1 cellular context compared by ENCODE assay signal in the genomic region with DNA sequence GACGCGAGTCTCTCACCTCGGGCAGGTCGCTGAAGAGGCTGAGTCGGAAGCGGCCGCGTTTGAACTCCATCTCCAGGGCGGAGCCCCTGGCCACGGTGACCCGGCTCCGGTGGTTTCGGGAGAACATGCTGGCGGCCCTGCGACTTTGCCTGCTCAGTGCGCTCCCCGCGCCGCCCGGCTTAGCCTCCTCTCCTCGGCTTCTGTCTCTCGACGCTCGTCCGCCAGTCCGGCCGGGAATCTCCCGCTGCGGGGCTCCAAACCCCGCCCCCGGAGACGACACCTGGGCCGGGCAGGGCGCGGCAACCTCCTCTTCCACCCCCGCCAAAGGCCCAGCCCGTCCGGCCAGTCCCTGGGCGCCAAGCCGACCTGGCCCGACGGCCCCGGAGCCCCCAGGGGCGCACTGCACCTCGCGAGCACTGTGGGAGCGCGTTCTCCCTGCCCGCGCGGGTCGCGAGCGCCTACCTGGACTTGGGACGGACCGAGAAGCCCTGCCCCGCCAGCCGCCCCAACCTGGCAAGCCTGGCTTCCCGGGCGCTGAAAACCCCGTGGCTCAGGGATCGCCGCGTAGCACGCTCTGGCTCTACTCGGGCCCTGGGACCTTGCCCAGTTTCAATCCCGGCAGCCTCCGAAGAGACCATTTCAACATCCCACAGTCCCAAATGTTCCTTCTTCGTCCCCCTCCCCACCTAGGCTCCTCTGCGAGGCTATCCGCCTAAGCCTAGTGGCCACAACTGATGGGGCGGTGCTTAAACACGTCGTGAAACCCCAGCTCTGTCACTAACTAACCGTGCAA.
TF ChIP-seq lines count a peak whose summit lies in the region.

A gene with protein sequence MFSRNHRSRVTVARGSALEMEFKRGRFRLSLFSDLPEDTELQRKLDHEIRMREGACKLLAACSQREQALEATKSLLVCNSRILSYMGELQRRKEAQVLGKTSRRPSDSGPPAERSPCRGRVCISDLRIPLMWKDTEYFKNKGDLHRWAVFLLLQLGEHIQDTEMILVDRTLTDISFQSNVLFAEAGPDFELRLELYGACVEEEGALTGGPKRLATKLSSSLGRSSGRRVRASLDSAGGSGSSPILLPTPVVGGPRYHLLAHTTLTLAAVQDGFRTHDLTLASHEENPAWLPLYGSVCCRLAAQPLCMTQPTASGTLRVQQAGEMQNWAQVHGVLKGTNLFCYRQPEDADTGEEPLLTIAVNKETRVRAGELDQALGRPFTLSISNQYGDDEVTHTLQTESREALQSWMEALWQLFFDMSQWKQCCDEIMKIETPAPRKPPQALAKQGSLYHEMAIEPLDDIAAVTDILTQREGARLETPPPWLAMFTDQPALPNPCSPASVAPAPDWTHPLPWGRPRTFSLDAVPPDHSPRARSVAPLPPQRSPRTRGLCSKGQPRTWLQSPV (minus strand): TSS at position 248 of the 793 bp plus-strand sequence. CDS start 121 bp downstream, at position 127.

TF ChIP-seq in HepG2, 621 proteins besides CTCF, POLR2A, EP300 and RAD21 (continued from another document and continues in another):
- TF ChIP-seq HNRNPK (IDR thresholded peaks at IDR 0.05; ENCODE audit: low read depth, low read length, poor library complexity, severe bottlenecking): peak; percentile 90
- peak; percentile 28; the same call in 1 of the 2 replicates for TF ChIP-seq ZNF549 (CRISPR knock-in tag; IDR thresholded peaks at IDR 0.05)
- TF ChIP-seq CAMTA2 (CRISPR knock-in tag; IDR thresholded peaks at IDR 0.05; ENCODE audit: borderline replicate concordance): peak; percentile 88; the same call in 1 of the 2 replicates
- TF ChIP-seq KAT2B (IDR thresholded peaks at IDR 0.05; ENCODE audit: borderline replicate concordance, low read depth, low read length): no peak
- no peak for TF ChIP-seq HOXA9 (CRISPR knock-in tag; IDR thresholded peaks at IDR 0.05; ENCODE audit: borderline replicate concordance)
- no peak for TF ChIP-seq MAFK (conservative IDR thresholded peaks at IDR 0.05 in 1 of 2, IDR thresholded peaks at IDR 0.05 in 1 of 2; ENCODE audit: low read length in 2 of 2)
- TF ChIP-seq ZFP1 (CRISPR knock-in tag; IDR thresholded peaks at IDR 0.05): 0 out of 2 replicates have a peak, but pooled peaks have one; percentile 21
- peak; percentile 66 for TF ChIP-seq PTBP1 (IDR thresholded peaks at IDR 0.05; ENCODE audit: low read depth, low read length, poor library complexity, severe bottlenecking)
- TF ChIP-seq NR2F2 (IDR thresholded peaks at IDR 0.05; ENCODE audit: borderline replicate concordance, low read depth): no peak
- no peak; the same call in 1 of the 2 replicates for TF ChIP-seq ZNF570 (CRISPR knock-in tag; IDR thresholded peaks at IDR 0.05; ENCODE audit: borderline replicate concordance)
- TF ChIP-seq, protein P1, sequence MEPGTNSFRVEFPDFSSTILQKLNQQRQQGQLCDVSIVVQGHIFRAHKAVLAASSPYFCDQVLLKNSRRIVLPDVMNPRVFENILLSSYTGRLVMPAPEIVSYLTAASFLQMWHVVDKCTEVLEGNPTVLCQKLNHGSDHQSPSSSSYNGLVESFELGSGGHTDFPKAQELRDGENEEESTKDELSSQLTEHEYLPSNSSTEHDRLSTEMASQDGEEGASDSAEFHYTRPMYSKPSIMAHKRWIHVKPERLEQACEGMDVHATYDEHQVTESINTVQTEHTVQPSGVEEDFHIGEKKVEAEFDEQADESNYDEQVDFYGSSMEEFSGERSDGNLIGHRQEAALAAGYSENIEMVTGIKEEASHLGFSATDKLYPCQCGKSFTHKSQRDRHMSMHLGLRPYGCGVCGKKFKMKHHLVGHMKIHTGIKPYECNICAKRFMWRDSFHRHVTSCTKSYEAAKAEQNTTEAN (CRISPR knock-in tag; conservative IDR thresholded peaks at IDR 0.05): peak; percentile 57; the same call in 1 of the 2 replicates
- TF ChIP-seq HMG20A (CRISPR knock-in tag; IDR thresholded peaks at IDR 0.05; ENCODE audit: borderline replicate concordance): no peak; the same call in 1 of the 2 replicates
- TF ChIP-seq ZNF556 (CRISPR knock-in tag; IDR thresholded peaks at IDR 0.05; ENCODE audit: borderline replicate concordance): peak; percentile 95
- TF ChIP-seq FOXK1 (CRISPR knock-in tag; IDR thresholded peaks at IDR 0.05; ENCODE audit: borderline replicate concordance, low read depth): peak; percentile 43; the same call in 1 of the 2 replicates
- TF ChIP-seq, protein P2, sequence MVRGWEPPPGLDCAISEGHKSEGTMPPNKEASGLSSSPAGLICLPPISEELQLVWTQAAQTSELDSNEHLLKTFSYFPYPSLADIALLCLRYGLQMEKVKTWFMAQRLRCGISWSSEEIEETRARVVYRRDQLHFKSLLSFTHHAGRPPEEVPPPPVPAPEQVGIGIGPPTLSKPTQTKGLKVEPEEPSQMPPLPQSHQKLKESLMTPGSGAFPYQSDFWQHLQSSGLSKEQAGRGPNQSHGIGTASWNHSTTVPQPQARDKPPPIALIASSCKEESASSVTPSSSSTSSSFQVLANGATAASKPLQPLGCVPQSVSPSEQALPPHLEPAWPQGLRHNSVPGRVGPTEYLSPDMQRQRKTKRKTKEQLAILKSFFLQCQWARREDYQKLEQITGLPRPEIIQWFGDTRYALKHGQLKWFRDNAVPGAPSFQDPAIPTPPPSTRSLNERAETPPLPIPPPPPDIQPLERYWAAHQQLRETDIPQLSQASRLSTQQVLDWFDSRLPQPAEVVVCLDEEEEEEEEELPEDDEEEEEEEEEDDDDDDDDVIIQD (CRISPR knock-in tag; IDR thresholded peaks at IDR 0.05; ENCODE audit: low read depth): no peak
- peak; percentile 95; the same call in 1 of the 2 replicates for TF ChIP-seq ZC3H4 (CRISPR knock-in tag; IDR thresholded peaks at IDR 0.05; ENCODE audit: borderline replicate concordance)
- TF ChIP-seq ESRRA (CRISPR knock-in tag; IDR thresholded peaks at IDR 0.05; ENCODE audit: low read depth): peak; percentile 55; the same call in 1 of the 2 replicates
- TF ChIP-seq, protein P3, sequence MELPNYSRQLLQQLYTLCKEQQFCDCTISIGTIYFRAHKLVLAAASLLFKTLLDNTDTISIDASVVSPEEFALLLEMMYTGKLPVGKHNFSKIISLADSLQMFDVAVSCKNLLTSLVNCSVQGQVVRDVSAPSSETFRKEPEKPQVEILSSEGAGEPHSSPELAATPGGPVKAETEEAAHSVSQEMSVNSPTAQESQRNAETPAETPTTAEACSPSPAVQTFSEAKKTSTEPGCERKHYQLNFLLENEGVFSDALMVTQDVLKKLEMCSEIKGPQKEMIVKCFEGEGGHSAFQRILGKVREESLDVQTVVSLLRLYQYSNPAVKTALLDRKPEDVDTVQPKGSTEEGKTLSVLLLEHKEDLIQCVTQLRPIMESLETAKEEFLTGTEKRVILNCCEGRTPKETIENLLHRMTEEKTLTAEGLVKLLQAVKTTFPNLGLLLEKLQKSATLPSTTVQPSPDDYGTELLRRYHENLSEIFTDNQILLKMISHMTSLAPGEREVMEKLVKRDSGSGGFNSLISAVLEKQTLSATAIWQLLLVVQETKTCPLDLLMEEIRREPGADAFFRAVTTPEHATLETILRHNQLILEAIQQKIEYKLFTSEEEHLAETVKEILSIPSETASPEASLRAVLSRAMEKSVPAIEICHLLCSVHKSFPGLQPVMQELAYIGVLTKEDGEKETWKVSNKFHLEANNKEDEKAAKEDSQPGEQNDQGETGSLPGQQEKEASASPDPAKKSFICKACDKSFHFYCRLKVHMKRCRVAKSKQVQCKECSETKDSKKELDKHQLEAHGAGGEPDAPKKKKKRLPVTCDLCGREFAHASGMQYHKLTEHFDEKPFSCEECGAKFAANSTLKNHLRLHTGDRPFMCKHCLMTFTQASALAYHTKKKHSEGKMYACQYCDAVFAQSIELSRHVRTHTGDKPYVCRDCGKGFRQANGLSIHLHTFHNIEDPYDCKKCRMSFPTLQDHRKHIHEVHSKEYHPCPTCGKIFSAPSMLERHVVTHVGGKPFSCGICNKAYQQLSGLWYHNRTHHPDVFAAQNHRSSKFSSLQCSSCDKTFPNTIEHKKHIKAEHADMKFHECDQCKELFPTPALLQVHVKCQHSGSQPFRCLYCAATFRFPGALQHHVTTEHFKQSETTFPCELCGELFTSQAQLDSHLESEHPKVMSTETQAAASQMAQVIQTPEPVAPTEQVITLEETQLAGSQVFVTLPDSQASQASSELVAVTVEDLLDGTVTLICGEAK (IDR thresholded peaks at IDR 0.05): no peak
- TF ChIP-seq, protein P3 (CRISPR knock-in tag; IDR thresholded peaks at IDR 0.05): no peak
- TF ChIP-seq SNAI1 (CRISPR knock-in tag; IDR thresholded peaks at IDR 0.05; ENCODE audit: borderline replicate concordance): no peak
- TF ChIP-seq, protein P4, sequence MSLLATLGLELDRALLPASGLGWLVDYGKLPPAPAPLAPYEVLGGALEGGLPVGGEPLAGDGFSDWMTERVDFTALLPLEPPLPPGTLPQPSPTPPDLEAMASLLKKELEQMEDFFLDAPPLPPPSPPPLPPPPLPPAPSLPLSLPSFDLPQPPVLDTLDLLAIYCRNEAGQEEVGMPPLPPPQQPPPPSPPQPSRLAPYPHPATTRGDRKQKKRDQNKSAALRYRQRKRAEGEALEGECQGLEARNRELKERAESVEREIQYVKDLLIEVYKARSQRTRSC (CRISPR knock-in tag; IDR thresholded peaks at IDR 0.05; ENCODE audit: low read depth): no peak
- TF ChIP-seq NFIB (CRISPR knock-in tag; IDR thresholded peaks at IDR 0.05; ENCODE audit: borderline replicate concordance): no peak; the same call in 1 of the 2 replicates
- TF ChIP-seq ZNF670 (CRISPR knock-in tag; IDR thresholded peaks at IDR 0.05; ENCODE audit: borderline replicate concordance): peak; percentile 70
- TF ChIP-seq KLF15 (CRISPR knock-in tag; IDR thresholded peaks at IDR 0.05; ENCODE audit: borderline replicate concordance): no peak; the same call in 1 of the 2 replicates
- no peak for TF ChIP-seq TBP (CRISPR knock-in tag; IDR thresholded peaks at IDR 0.05)
- TF ChIP-seq RXRB (CRISPR knock-in tag; IDR thresholded peaks at IDR 0.05; ENCODE audit: borderline replicate concordance): 0 out of 2 replicates have a peak, but pooled peaks have one; percentile 53
- no peak for TF ChIP-seq CCAR2 (optimal IDR thresholded peaks at IDR 0.05; ENCODE audit: low read depth, low read length)
- peak; percentile 55; the same call in 1 of the 2 replicates for TF ChIP-seq MXD4 (CRISPR knock-in tag; IDR thresholded peaks at IDR 0.05)
- peak; percentile 49; the same call in 1 of the 2 replicates for TF ChIP-seq ZNF768 (CRISPR knock-in tag; IDR thresholded peaks at IDR 0.05)
- TF ChIP-seq ZNF530 (CRISPR knock-in tag; IDR thresholded peaks at IDR 0.05; ENCODE audit: low read depth): 0 out of 2 replicates have a peak, but pooled peaks have one; percentile 67
- 0 out of 2 replicates have a peak, but pooled peaks have one; percentile 70 for TF ChIP-seq MLLT10 (CRISPR knock-in tag; IDR thresholded peaks at IDR 0.05)
- TF ChIP-seq EZH2 (conservative IDR thresholded peaks at IDR 0.05; ENCODE audit: low read depth, low read length): no peak
- TF ChIP-seq, protein P5, sequence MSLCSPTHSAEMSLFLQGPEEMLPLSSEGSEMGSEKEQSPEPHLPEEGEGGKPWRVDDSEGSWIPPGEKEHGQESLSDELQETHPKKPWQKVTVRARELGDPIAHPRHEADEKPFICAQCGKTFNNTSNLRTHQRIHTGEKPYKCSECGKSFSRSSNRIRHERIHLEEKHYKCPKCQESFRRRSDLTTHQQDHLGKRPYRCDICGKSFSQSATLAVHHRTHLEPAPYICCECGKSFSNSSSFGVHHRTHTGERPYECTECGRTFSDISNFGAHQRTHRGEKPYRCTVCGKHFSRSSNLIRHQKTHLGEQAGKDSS (CRISPR knock-in tag; IDR thresholded peaks at IDR 0.05; ENCODE audit: borderline replicate concordance, low read depth): peak; percentile 93; the same call in 1 of the 2 replicates
- TF ChIP-seq ZNF660 (CRISPR knock-in tag; IDR thresholded peaks at IDR 0.05; ENCODE audit: borderline replicate concordance, low read depth): no peak
- peak; percentile 10; the same call in 1 of the 2 replicates for TF ChIP-seq MEIS2 (CRISPR knock-in tag; IDR thresholded peaks at IDR 0.05)
- TF ChIP-seq, protein P6, sequence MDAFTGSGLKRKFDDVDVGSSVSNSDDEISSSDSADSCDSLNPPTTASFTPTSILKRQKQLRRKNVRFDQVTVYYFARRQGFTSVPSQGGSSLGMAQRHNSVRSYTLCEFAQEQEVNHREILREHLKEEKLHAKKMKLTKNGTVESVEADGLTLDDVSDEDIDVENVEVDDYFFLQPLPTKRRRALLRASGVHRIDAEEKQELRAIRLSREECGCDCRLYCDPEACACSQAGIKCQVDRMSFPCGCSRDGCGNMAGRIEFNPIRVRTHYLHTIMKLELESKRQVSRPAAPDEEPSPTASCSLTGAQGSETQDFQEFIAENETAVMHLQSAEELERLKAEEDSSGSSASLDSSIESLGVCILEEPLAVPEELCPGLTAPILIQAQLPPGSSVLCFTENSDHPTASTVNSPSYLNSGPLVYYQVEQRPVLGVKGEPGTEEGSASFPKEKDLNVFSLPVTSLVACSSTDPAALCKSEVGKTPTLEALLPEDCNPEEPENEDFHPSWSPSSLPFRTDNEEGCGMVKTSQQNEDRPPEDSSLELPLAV (CRISPR knock-in tag; conservative IDR thresholded peaks at IDR 0.05; ENCODE audit: low read depth): no peak
